ENCODE assay signal across 1 cellular context in genomic region chr17:80737106-80738019, GRCh38.
TF ChIP-seq lines count a peak whose summit lies in the region.

No MANE protein-coding gene starts in this region.

TF ChIP-seq in HepG2, 621 proteins besides CTCF, POLR2A, EP300 and RAD21 (continued from another document):
- TF ChIP-seq ZNF142 (CRISPR knock-in tag; IDR thresholded peaks at IDR 0.05): no peak
